In the genomic region with DNA sequence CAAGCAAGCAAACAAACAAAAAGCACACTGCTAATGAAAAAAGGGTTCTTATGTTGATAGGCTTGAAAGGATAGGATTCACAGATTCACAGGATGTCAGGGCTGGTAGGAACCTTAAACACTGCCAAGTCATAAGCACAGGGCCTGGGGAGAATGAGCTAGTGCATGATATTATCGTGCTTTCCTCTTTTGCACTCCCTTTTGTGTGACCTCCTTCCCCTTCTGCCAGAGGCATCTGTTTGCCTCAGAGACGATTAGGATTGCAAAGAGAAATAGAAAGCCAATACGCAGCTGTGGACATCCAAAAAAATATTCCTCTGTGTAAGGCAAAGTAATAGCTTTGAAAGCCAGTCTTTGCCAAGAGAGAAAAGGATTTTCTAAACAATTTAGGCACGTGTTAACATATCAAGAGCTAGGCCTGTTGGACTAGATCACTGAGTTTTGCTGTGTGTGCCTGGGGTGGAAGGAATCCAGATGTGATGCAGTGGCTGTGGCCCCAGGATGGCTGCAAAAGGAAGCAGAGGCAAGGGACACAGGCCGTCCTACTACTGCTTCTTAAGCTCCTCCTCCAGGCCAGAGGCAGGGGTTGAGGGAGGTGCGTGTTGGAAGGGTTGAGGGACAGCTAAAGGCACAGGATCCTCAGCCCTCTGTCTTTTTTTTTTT, we compare ENCODE assay signal across 1 cellular context.
TF ChIP-seq lines count a peak whose summit lies in the region.

No MANE protein-coding gene starts in this region.

TF ChIP-seq in WTC11, 78 proteins besides CTCF, POLR2A, EP300 and RAD21 (continued from another document):
- TF ChIP-seq ATF2 (CRISPR knock-in tag; IDR thresholded peaks at IDR 0.05; ENCODE audit: borderline replicate concordance, low read depth), result no peak
- TF ChIP-seq, protein P1, sequence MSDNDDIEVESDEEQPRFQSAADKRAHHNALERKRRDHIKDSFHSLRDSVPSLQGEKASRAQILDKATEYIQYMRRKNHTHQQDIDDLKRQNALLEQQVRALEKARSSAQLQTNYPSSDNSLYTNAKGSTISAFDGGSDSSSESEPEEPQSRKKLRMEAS (CRISPR knock-in tag; IDR thresholded peaks at IDR 0.05), result no peak
- TF ChIP-seq PRDM15 (CRISPR knock-in tag; IDR thresholded peaks at IDR 0.05), result no peak
- TF ChIP-seq TCF7 (CRISPR knock-in tag; IDR thresholded peaks at IDR 0.05; ENCODE audit: low read depth), result no peak
- no peak for TF ChIP-seq EMX1 (CRISPR knock-in tag; IDR thresholded peaks at IDR 0.05)
- no peak for TF ChIP-seq ATF1 (CRISPR knock-in tag; IDR thresholded peaks at IDR 0.05)
- no peak for TF ChIP-seq NFE2L1 (CRISPR knock-in tag; IDR thresholded peaks at IDR 0.05)
TF ChIP-seq in WTC11: peak in this region for 0.
